In the genomic region with DNA sequence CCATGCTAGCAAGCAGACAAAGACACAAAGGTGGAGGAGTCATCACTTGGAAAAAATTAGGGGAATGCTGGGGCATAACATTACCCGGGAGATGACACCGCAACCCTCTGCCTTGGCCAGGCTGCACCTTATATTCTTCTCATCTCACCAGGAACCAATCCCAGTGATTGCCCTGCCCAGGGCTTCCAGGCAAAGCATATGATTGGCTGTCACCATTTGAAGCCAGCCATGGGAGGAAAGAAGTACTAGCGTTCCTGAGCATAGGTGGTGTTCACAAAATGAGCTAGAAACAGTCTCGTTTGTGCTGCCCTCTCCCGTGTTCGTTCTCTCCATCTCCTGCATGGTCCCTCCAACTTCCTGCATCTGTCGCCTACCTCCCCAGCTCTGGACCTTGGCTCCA, we compare ENCODE assay signal across 21 cellular contexts. TPM values are rescaled to one million over a fixed set of nuclear protein-coding genes. Genes with fewer than 3 reads are reported as not detected.
DNase-seq lines count a peak whose midpoint lies in the region; ATAC-seq, FAIRE-seq and TF ChIP-seq lines count a peak whose summit lies in the region.
"Had no signal": no experiment of that assay in that cellular context is flagged by ENCODE, and none has a peak within 500 bp of the region (broad histone marks: within the 10 kb centered on the region; RNA-seq: fewer than 3 reads in every experiment).

No MANE protein-coding gene starts in this region.

- no peak for TF ChIP-seq RAD21 in HCT116 (IDR thresholded peaks at IDR 0.05; ENCODE audit: low read depth)
- TF ChIP-seq RAD21 in K562 (CRISPR knock-in tag; conservative IDR thresholded peaks at IDR 0.05 in 1 of 2, IDR thresholded peaks at IDR 0.05 in 1 of 2): no peak

- H3K27ac Mint-ChIP-seq in neural progenitor cell: peak overlapping the region; percentile 59
- H3K27ac Mint-ChIP-seq: CD4-positive, CD25-positive, alpha-beta regulatory T cell; H9 had no signal

- H3F3A ChIP-seq in neural progenitor cell (ENCODE audit: low read depth): no peaks in the 10 kb centered on the region

- no peaks in the 10 kb centered on the region for H3K36me3 ChIP-seq in HCT116 (ENCODE audit: control insufficient read depth in 1 of 2, insufficient read depth in 2 of 2, low read length in 2 of 2)
- H3K36me3 ChIP-seq in Karpas-422 (ENCODE audit: insufficient read depth, low read length): no peaks in the 10 kb centered on the region
- no peaks in the 10 kb centered on the region for H3K36me3 ChIP-seq in K562 (ENCODE audit: control insufficient read depth, insufficient read depth, low read length)
- H3K36me3 ChIP-seq in neural progenitor cell: no peaks in the 10 kb centered on the region
- H3K36me3 ChIP-seq: BE2C had no signal

- WGBS in K562 (ENCODE audit: insufficient coverage, low coverage, missing lambda C conversion rate): 2% methylated on average over 7 of the region's 7 CpGs

- TF ChIP-seq CTCF in HCT116 (IDR thresholded peaks at IDR 0.05 in 2 of 3, conservative IDR thresholded peaks at IDR 0.05 in 1 of 3; ENCODE audit: borderline replicate concordance in 1 of 3, insufficient read depth in 1 of 3, low read depth in 2 of 3, low read length in 2 of 3) (no peak), K562 (IDR thresholded peaks at IDR 0.05 in 2 of 3, conservative IDR thresholded peaks at IDR 0.05 in 1 of 3; ENCODE audit: insufficient read depth in 2 of 3, low read depth in 1 of 3, low read length in 3 of 3) (no peak), neural progenitor cell (IDR thresholded peaks at IDR 0.05) (no peak)

- no peak overlapping the region for H2AFZ ChIP-seq in HCT116 (ENCODE audit: low read depth, low read length, poor library complexity, severe bottlenecking)
- H2AFZ ChIP-seq in Karpas-422 (ENCODE audit: low read length): no peak overlapping the region
- no peak overlapping the region for H2AFZ ChIP-seq in K562 (ENCODE audit: low read depth, low read length)
- H2AFZ ChIP-seq in neural progenitor cell (replicated peaks): no peak overlapping the region

- FAIRE-seq in K562 (lab: Jason Lieb, UNC): no peak
- FAIRE-seq: A204.1, D721Med had no signal

- RAD21 ChIA-PET in HCT116 (lab: Charles Lee; ENCODE audit: low non-redundant PET in 1 of 2, low total read pairs in 2 of 2, uncharacterized antibody in 2 of 2, unreplicated experiment in 2 of 2): no interaction called here

- BruUV-seq in HCT116 (replicated peaks; lab: Mats Ljungman, UMichigan) (no TSS peak), K562 (replicated peaks; lab: Mats Ljungman, UMichigan) (no TSS peak)

- TF ChIP-seq EP300 in K562 (IDR thresholded peaks at IDR 0.05; ENCODE audit: low read length): no peak

- POLR2A ChIA-PET in HCT116 (lab: Charles Lee) (no interaction called here), K562 (lab: Yijun Ruan, JAX) (interaction anchor here (0.6 to 0.9 kb wide), 3 partner anchors 8 to 1481 kb away, joined by 3 read pairs; no protein-coding TSS in a partner anchor)

- H3K27me3 ChIP-seq in HCT116 (ENCODE audit: insufficient read depth, low read length) (no peaks in the 10 kb centered on the region), Karpas-422 (ENCODE audit: low read length) (no peaks in the 10 kb centered on the region), K562 (ENCODE audit: control insufficient read depth in 2 of 2, insufficient read depth in 2 of 2, low read length in 2 of 2) (peaks cover 11 to 45% of the 10 kb centered on the region in 2 experiments; a peak in 3 of 5 replicates), neural progenitor cell (no peaks in the 10 kb centered on the region)
- H3K27me3 ChIP-seq: BE2C had no signal

- peak; percentile 35; the same call in 1 of the 2 replicates for ATAC-seq in HCT116
- ATAC-seq in K562: no peak; the same call in 2 of the 3 replicates

- no peak overlapping the region for H3K4me2 ChIP-seq in HCT116 (ENCODE audit: low read length)
- no peak overlapping the region for H3K4me2 ChIP-seq in Karpas-422 (ENCODE audit: low read depth, low read length, poor library complexity, severe bottlenecking)
- H3K4me2 ChIP-seq in K562 (ENCODE audit: insufficient read depth, low read length): no peak overlapping the region
- no peak overlapping the region for H3K4me2 ChIP-seq in neural progenitor cell

- H3K9me1 ChIP-seq in K562 (ENCODE audit: control insufficient read depth, insufficient read depth, low read length): no peaks in the 10 kb centered on the region

- H3K9ac ChIP-seq in HCT116 (ENCODE audit: low read length) (no peak overlapping the region), Karpas-422 (ENCODE audit: low read length) (no peak overlapping the region), K562 (ENCODE audit: insufficient read depth in 1 of 2, low read depth in 2 of 2, low read length in 2 of 2) (no peak overlapping the region), neural progenitor cell (no peak overlapping the region)

- no peak overlapping the region for H3K27ac ChIP-seq in HCT116 (ENCODE audit: low read depth, low read length)
- no peak overlapping the region for H3K27ac ChIP-seq in Karpas-422 (ENCODE audit: low read length)
- H3K27ac ChIP-seq in K562 (ENCODE audit: extremely low read depth, low read depth, low read length): no peak overlapping the region
- no peak overlapping the region for H3K27ac ChIP-seq in neural progenitor cell

- H3K4me1 Mint-ChIP-seq in neural progenitor cell: no peaks in the 10 kb centered on the region
- H3K4me1 Mint-ChIP-seq: CD4-positive, CD25-positive, alpha-beta regulatory T cell; CD8-positive, alpha-beta memory T cell had no signal

- in situ Hi-C loops in K562 (cut with MboI): no loop called here

- H3K4me1 ChIP-seq in HCT116 (ENCODE audit: control insufficient read depth in 1 of 2, insufficient read depth in 2 of 2, low read length in 2 of 2): no peaks in the 10 kb centered on the region
- no peaks in the 10 kb centered on the region for H3K4me1 ChIP-seq in Karpas-422 (ENCODE audit: low read length)
- no peaks in the 10 kb centered on the region; a peak in 1 of 5 replicates for H3K4me1 ChIP-seq in K562 (replicated peaks in 1 of 2; ENCODE audit: control insufficient read depth in 2 of 2, insufficient read depth in 2 of 2, low read length in 2 of 2)
- peaks cover 3% of the 10 kb centered on the region for H3K4me1 ChIP-seq in neural progenitor cell
- H3K4me1 ChIP-seq: BE2C had no signal

- H3K9me3 ChIP-seq in HCT116 (ENCODE audit: control insufficient read depth in 1 of 2, insufficient read depth in 1 of 2, low read depth in 1 of 2, low read length in 2 of 2) (no peaks in the 10 kb centered on the region), Karpas-422 (ENCODE audit: low read length) (no peaks in the 10 kb centered on the region), K562 (replicated peaks; ENCODE audit: control insufficient read depth, insufficient read depth, low read depth, low read length) (no peaks in the 10 kb centered on the region), neural progenitor cell (ENCODE audit: low read depth) (no peaks in the 10 kb centered on the region)
- H3K9me3 ChIP-seq: BE2C had no signal

- H3K79me2 ChIP-seq in HCT116 (ENCODE audit: insufficient read depth, low read length): no peaks in the 10 kb centered on the region
- no peaks in the 10 kb centered on the region for H3K79me2 ChIP-seq in Karpas-422 (ENCODE audit: low read length)
- H3K79me2 ChIP-seq in K562 (ENCODE audit: control insufficient read depth, insufficient read depth, low read length): no peaks in the 10 kb centered on the region
- H3K79me2 ChIP-seq in neural progenitor cell (ENCODE audit: low read depth): no peaks in the 10 kb centered on the region

- no peak overlapping the region for H3K4me3 ChIP-seq in HCT116 (replicated peaks in 1 of 2; ENCODE audit: low read depth in 1 of 2, low read length in 2 of 2)
- H3K4me3 ChIP-seq in Karpas-422 (ENCODE audit: low read length): no peak overlapping the region
- H3K4me3 ChIP-seq in K562: no peak overlapping the region
- H3K4me3 ChIP-seq in neural progenitor cell: no peak overlapping the region

- no peaks in the 10 kb centered on the region for H3K9me3 Mint-ChIP-seq in neural progenitor cell
- H3K9me3 Mint-ChIP-seq: CD8-positive, alpha-beta memory T cell had no signal

- no peak for DNase-seq in HCT116 (ENCODE audit: low read depth, low spot score)
- peak; percentile 66 for DNase-seq in Karpas-422
- DNase-seq in K562 (ENCODE audit: extremely low read depth in 1 of 4, low spot score in 3 of 4): no peak
- no peak for DNase-seq in neural progenitor cell (ENCODE audit: low spot score)
- DNase-seq in DMS79 treated with DMSO at 0.1 percent for 48 hours (lab: John Stamatoyannopoulos, UW): no peak
- DNase-seq in activated CD4-positive, CD25-positive, alpha-beta regulatory T cell (lab: John Stamatoyannopoulos, UW): no peak
- no peak for DNase-seq in GF-D8 (lab: John Stamatoyannopoulos, UW)
- DNase-seq: ACHN; BE2C; C1 segment of cervical spinal cord; CD4-positive, CD25-positive, alpha-beta regulatory T cell; CD8-positive, alpha-beta memory T cell; COR-L47; GDM1; GOT3; H9; KBM-7 had no signal

- peaks cover 7% of the 10 kb centered on the region for H3K27me3 Mint-ChIP-seq in neural progenitor cell (ENCODE audit: insufficient read depth, low read depth)

- H4K20me1 ChIP-seq in HCT116 (ENCODE audit: insufficient read depth) (no peaks in the 10 kb centered on the region), Karpas-422 (ENCODE audit: insufficient read depth, low read depth, low read length) (no peaks in the 10 kb centered on the region), K562 (replicated peaks; ENCODE audit: control insufficient read depth, insufficient read depth, low read length) (no peaks in the 10 kb centered on the region), neural progenitor cell (ENCODE audit: low read depth) (no peaks in the 10 kb centered on the region)

- H3K9me2 ChIP-seq in HCT116 (ENCODE audit: insufficient read depth) (no peaks in the 10 kb centered on the region), Karpas-422 (replicated peaks; ENCODE audit: insufficient read depth, low read length) (no peaks in the 10 kb centered on the region)

- CTCF ChIA-PET in HCT116 (lab: Charles Lee): no interaction called here
- CTCF ChIA-PET in K562 (lab: Yijun Ruan, JAX; ENCODE audit: low intra/inter-chr PET ratio): no interaction called here

- TF ChIP-seq POLR2A in HCT116 (IDR thresholded peaks at IDR 0.05; ENCODE audit: borderline replicate concordance, extremely low read depth, insufficient read depth, insufficient read length): no peak
- TF ChIP-seq POLR2A in K562 (conservative IDR thresholded peaks at IDR 0.05): no peak

- no peaks in the 10 kb centered on the region for H3K36me3 Mint-ChIP-seq in neural progenitor cell
- H3K36me3 Mint-ChIP-seq: CD4-positive, CD25-positive, alpha-beta regulatory T cell; CD8-positive, alpha-beta memory T cell had no signal

- no peak overlapping the region for H3K4me3 Mint-ChIP-seq in neural progenitor cell
- H3K4me3 Mint-ChIP-seq: CD4-positive, CD25-positive, alpha-beta regulatory T cell; CD8-positive, alpha-beta memory T cell; H9 had no signal

- intact Hi-C loops in HCT116 (cut with micrococcal nuclease): loop anchor here (5.0 kb wide), 1 partner anchor 252 kb away; no protein-coding TSS in a partner anchor
- intact Hi-C loops in K562 (cut with micrococcal nuclease): loop anchor here (10.0 kb wide), 1 partner anchor 70 kb away; no protein-coding TSS in a partner anchor

RNA-seq across cellular contexts. Expression of gene TEKT5, which starts 29.6 kb away (rescaled TPM):
- total RNA-seq in HCT116 (2021; ENCODE audit: unreplicated experiment) (0.37 TPM), K562 (2014; rRNA removed) (0.37 TPM in 1 of 2 replicates, not detected in the other), K562 (2014; rRNA removed; fragmentation: Illumina TruSeq; extraction: Trizol) (not detected in 2 replicates), K562 (2015; rRNA removed; fragmentation: Illumina TruSeq; extraction: Trizol) (not detected in 2 replicates), K562 (2021) (not detected in 2 replicates), neural progenitor cell (ENCODE audit: low replicate concordance) (0.07 and 0.50 TPM in 2 replicates)
- polyA plus RNA-seq in HCT116 (2012): 0.06 and 0.36 TPM in 2 replicates
- 1.6 and 2.6 TPM in 2 replicates for total RNA-seq in Karpas-422 (2014; rRNA removed; shearing (Covaris generic); ENCODE audit: low replicate concordance)
- total RNA-seq in K562 (2011; cell fraction: chromatin; rRNA removed; ENCODE audit: low replicate concordance): 1.1 TPM in 1 of 2 replicates, not detected in the other
- 0.66 and 0.67 TPM in 2 replicates for total RNA-seq in K562 (2011; cell fraction: nucleolus; rRNA removed)
- 0.29 TPM in 1 of 2 replicates, not detected in the other for total RNA-seq in K562 (2011; cell fraction: nucleoplasm; rRNA removed)
- polyA plus RNA-seq in K562 (2011; rRNA removed) (0.10 and 0.23 TPM in 2 replicates), K562 (2014; fragmentation: Illumina TruSeq; extraction: Trizol) (0.19 TPM in 1 of 2 replicates, not detected in the other), K562 (2014; fragmentation: Nextera tagmentation; extraction: Ambion mirVana) (not detected), K562 (2014; rRNA removed) (1.1 TPM in 1 of 2 replicates, not detected in the other)
- polyA plus RNA-seq in K562 (2011; cell fraction: cytosol; rRNA removed): 0.18 TPM in 1 of 2 replicates, not detected in the other
- 0.18 and 0.32 TPM in 2 replicates for polyA plus RNA-seq in K562 (2011; cell fraction: nucleus; rRNA removed)
- 0.09 and 0.17 TPM in 2 replicates for polyA plus RNA-seq in K562 (2012)
- not detected in 2 replicates for polyA minus RNA-seq in K562 (2011; rRNA and poly(A)+ RNA removed)
- polyA minus RNA-seq in K562 (2011; cell fraction: cytosol; rRNA and poly(A)+ RNA removed): not detected in 2 replicates
- polyA minus RNA-seq in K562 (2011; cell fraction: nucleus; rRNA and poly(A)+ RNA removed): 0.78 TPM in 1 of 2 replicates, not detected in the other
- total RNA-seq: CD4-positive, CD25-positive, alpha-beta regulatory T cell; CD8-positive, alpha-beta memory T cell; Daoy; HT-29 had no signal
- polyA plus RNA-seq: CD8-positive, alpha-beta memory T cell had no signal
